In genomic region chr11:65718964-65719492, GRCh38 we compare ENCODE assay signal across 9 cellular contexts. TPM values are rescaled to one million over a fixed set of nuclear protein-coding genes. Genes with fewer than 3 reads are reported as not detected.
DNase-seq lines count a peak whose midpoint lies in the region; ATAC-seq, FAIRE-seq and TF ChIP-seq lines count a peak whose summit lies in the region.
"Had no signal": no experiment of that assay in that cellular context is flagged by ENCODE, and none has a peak within 500 bp of the region (broad histone marks: within the 10 kb centered on the region; RNA-seq: fewer than 3 reads in every experiment).

No MANE protein-coding gene starts in this region.

- H3K79me2 ChIP-seq in keratinocyte (ENCODE audit: control insufficient read depth, insufficient read depth, low read length), result peaks cover 26% of the 10 kb centered on the region

- peak; percentile 26 for ATAC-seq in Right ventricle myocardium inferior

- peak overlapping the region; percentile 96 for H3K4me2 ChIP-seq in keratinocyte (ENCODE audit: control insufficient read depth, extremely low read depth, insufficient read depth, low read depth, low read length)

- peaks cover 4% of the 10 kb centered on the region for H4K20me1 ChIP-seq in keratinocyte (ENCODE audit: control insufficient read depth, extremely low read depth, insufficient read depth, low read length)

- no peaks in the 10 kb centered on the region for H3K9me1 ChIP-seq in keratinocyte (ENCODE audit: control insufficient read depth, extremely low read depth, insufficient read depth, low read length)

- H2AFZ ChIP-seq in keratinocyte (ENCODE audit: control insufficient read depth, low read length), result no peak overlapping the region

- no peak for TF ChIP-seq CTCF in keratinocyte (optimal IDR thresholded peaks at IDR 0.05 in 1 of 3, IDR thresholded peaks at IDR 0.05 in 1 of 3, conservative IDR thresholded peaks at IDR 0.05 in 1 of 3; ENCODE audit: extremely low read depth in 1 of 3, insufficient read depth in 2 of 3, low read length in 3 of 3)

- no peaks in the 10 kb centered on the region for H3K9me3 ChIP-seq in adipocyte (ENCODE audit: control insufficient read depth, low read length)
- H3K9me3 ChIP-seq in keratinocyte (ENCODE audit: control insufficient read depth, low read depth, low read length), result no peaks in the 10 kb centered on the region

- peaks cover 48% of the 10 kb centered on the region for H3K36me3 ChIP-seq in adipocyte (ENCODE audit: control insufficient read depth, insufficient read depth, low read length, severe bottlenecking)
- H3K36me3 ChIP-seq in keratinocyte (ENCODE audit: control insufficient read depth in 2 of 2, extremely low read depth in 1 of 2, insufficient read depth in 2 of 2, low read length in 2 of 2), result peaks cover 28 to 39% of the 10 kb centered on the region in 2 experiments

- FAIRE-seq in keratinocyte (lab: Jason Lieb, UNC), result no peak
- FAIRE-seq in urothelium cell line (lab: Jason Lieb, UNC), result peak; percentile 53

- H3K9ac ChIP-seq in adipocyte (ENCODE audit: low read length), result peak overlapping the region; percentile 90
- no peak overlapping the region for H3K9ac ChIP-seq in keratinocyte (ENCODE audit: control insufficient read depth, extremely low read depth, insufficient read depth, low read length)

- no peak overlapping the region for H3K27ac ChIP-seq in keratinocyte (ENCODE audit: control insufficient read depth, insufficient read depth, low read length)

- peaks cover 14% of the 10 kb centered on the region for H3K4me1 ChIP-seq in adipocyte (ENCODE audit: control insufficient read depth, insufficient read depth, low read length)
- peaks cover 11% of the 10 kb centered on the region for H3K4me1 ChIP-seq in keratinocyte (ENCODE audit: control insufficient read depth, extremely low read depth, insufficient read depth, low read length)

- peak overlapping the region; percentile 93 for H3K4me3 ChIP-seq in adipocyte (ENCODE audit: low read length)
- H3K4me3 ChIP-seq in keratinocyte (ENCODE audit: control insufficient read depth in 2 of 3, extremely low read depth in 1 of 3, insufficient read depth in 2 of 3, low read depth in 1 of 3, low read length in 3 of 3), result peak overlapping the region in 2 of 3 experiments; percentile 80 to 84

- dilution Hi-C loops in keratinocyte (cut with MboI; ENCODE audit: extremely low pct_ligation_motif_present, low sequenced_read_pairs), result no loop called here

- DNase-seq in Right ventricle myocardium inferior (ENCODE audit: missing footprints), result no peak
- DNase-seq in cardiac septum (ENCODE audit: low spot score), result no peak
- DNase-seq in adipocyte (ENCODE audit: low read depth), result no peak
- DNase-seq in keratinocyte (ENCODE audit: low read depth, low spot score), result no peak
- DNase-seq in urothelium cell line (ENCODE audit: low spot score), result no peak
- no peak for DNase-seq in NCI-H1105 treated with DMSO at 0.1 percent for 48 hours (lab: John Stamatoyannopoulos, UW)
- DNase-seq in SW 1271 (lab: John Stamatoyannopoulos, UW), result no peak
- no peak for DNase-seq in NCI-H2081 (lab: John Stamatoyannopoulos, UW)
- DNase-seq: NCI-H510A treated with DMSO at 0.1 percent for 48 hours had no signal

- H3K27me3 ChIP-seq in adipocyte (replicated peaks; ENCODE audit: control insufficient read depth, insufficient read depth, low read length), result no peaks in the 10 kb centered on the region
- no peaks in the 10 kb centered on the region for H3K27me3 ChIP-seq in keratinocyte (ENCODE audit: control insufficient read depth, extremely low read depth, insufficient read depth, low read length)

- intact Hi-C loops in Right ventricle myocardium inferior (cut with DNase I), result no loop called here
- intact Hi-C loops in cardiac septum (cut with DNase I), result no loop called here

RNA-seq across cellular contexts. Expression of gene RNASEH2C, which starts 1.6 kb away (rescaled TPM):
- 52.3 TPM for total RNA-seq in Right ventricle myocardium inferior
- 48.8 TPM for total RNA-seq in cardiac septum
- 16.0 to 20.6 TPM (median 18.5 TPM) in 3 replicates for polyA plus RNA-seq in keratinocyte
- polyA plus RNA-seq in keratinocyte (2011; ENCODE audit: low read depth), result 11.1 TPM
- 7.5 and 17.5 TPM in 2 replicates for polyA plus RNA-seq in keratinocyte (2011; cell fraction: cytosol; rRNA removed)
- 17.2 and 19.6 TPM in 2 replicates for polyA plus RNA-seq in keratinocyte (2011; cell fraction: nucleus; rRNA removed)
- polyA plus RNA-seq in keratinocyte (2012; ENCODE audit: low replicate concordance), result 11.6 and 28.0 TPM in 2 replicates
- polyA minus RNA-seq in keratinocyte, result 4.7 to 7.3 TPM (median 5.1 TPM) in 3 replicates
- polyA minus RNA-seq in keratinocyte (2011; cell fraction: cytosol; rRNA and poly(A)+ RNA removed), result 26.1 TPM
- 3.3 and 4.0 TPM in 2 replicates for polyA minus RNA-seq in keratinocyte (2011; cell fraction: nucleus; rRNA and poly(A)+ RNA removed)

RNA-seq across cellular contexts. Expression of gene KAT5, which starts 7.0 kb away (rescaled TPM):
- total RNA-seq in Right ventricle myocardium inferior (44.6 TPM), cardiac septum (49.2 TPM)
- 26.8 to 32.1 TPM (median 30.3 TPM) in 3 replicates for polyA plus RNA-seq in keratinocyte
- polyA plus RNA-seq in keratinocyte (2011; ENCODE audit: low read depth), result 34.6 TPM
- polyA plus RNA-seq in keratinocyte (2011; cell fraction: cytosol; rRNA removed), result 17.6 and 18.7 TPM in 2 replicates
- polyA plus RNA-seq in keratinocyte (2011; cell fraction: nucleus; rRNA removed), result 32.8 and 40.2 TPM in 2 replicates
- 24.4 and 31.3 TPM in 2 replicates for polyA plus RNA-seq in keratinocyte (2012; ENCODE audit: low replicate concordance)
- 23.0 to 33.9 TPM (median 31.5 TPM) in 3 replicates for polyA minus RNA-seq in keratinocyte
- polyA minus RNA-seq in keratinocyte (2011; cell fraction: cytosol; rRNA and poly(A)+ RNA removed), result 34.3 TPM
- 25.5 and 25.6 TPM in 2 replicates for polyA minus RNA-seq in keratinocyte (2011; cell fraction: nucleus; rRNA and poly(A)+ RNA removed)

RNA-seq across cellular contexts. Expression of gene RELA, which starts 56.3 kb away (rescaled TPM):
- total RNA-seq in Right ventricle myocardium inferior (36.7 TPM), cardiac septum (45.0 TPM)
- polyA plus RNA-seq in keratinocyte, result 20.4 to 49.4 TPM (median 23.5 TPM) in 3 replicates
- polyA plus RNA-seq in keratinocyte (2011; ENCODE audit: low read depth), result 32.8 TPM
- polyA plus RNA-seq in keratinocyte (2011; cell fraction: cytosol; rRNA removed), result 29.6 and 40.9 TPM in 2 replicates
- 53.6 and 57.6 TPM in 2 replicates for polyA plus RNA-seq in keratinocyte (2011; cell fraction: nucleus; rRNA removed)
- 55.0 and 57.5 TPM in 2 replicates for polyA plus RNA-seq in keratinocyte (2012; ENCODE audit: low replicate concordance)
- 25.4 to 159 TPM (median 34.4 TPM) in 3 replicates for polyA minus RNA-seq in keratinocyte
- 29.5 TPM for polyA minus RNA-seq in keratinocyte (2011; cell fraction: cytosol; rRNA and poly(A)+ RNA removed)
- 19.3 and 22.6 TPM in 2 replicates for polyA minus RNA-seq in keratinocyte (2011; cell fraction: nucleus; rRNA and poly(A)+ RNA removed)
